8 cellular contexts compared by ENCODE assay signal in genomic region chr20:33992923-33993799, GRCh38. TPM values are rescaled to one million over a fixed set of nuclear protein-coding genes. Genes with fewer than 3 reads are reported as not detected.
DNase-seq lines count a peak whose midpoint lies in the region; ATAC-seq and TF ChIP-seq lines count a peak whose summit lies in the region.

No MANE protein-coding gene starts in this region.

- peaks cover 0 to 4% (median 0%) of the 10 kb centered on the region in 6 donors for H3K36me3 ChIP-seq in spleen

- TF ChIP-seq CTCF in AG10803 (conservative IDR thresholded peaks at IDR 0.05; ENCODE audit: low read length) (no peak), spleen (IDR thresholded peaks at IDR 0.05 in 8 of 11, conservative IDR thresholded peaks at IDR 0.05 in 3 of 11) (peak in 3 of 11 experiments; percentile 13 to 42 (median 26))

- H3K4me3 ChIP-seq in AG10803 (ENCODE audit: low read length) (peak overlapping the region; percentile 91), spleen (peak overlapping the region; percentile 69 to 99 (median 95))

- TF ChIP-seq POLR2A in spleen (IDR thresholded peaks at IDR 0.05) = peak in 1 of 3 donors; percentile 21

- H3K9me3 Mint-ChIP-seq in central memory CD8-positive, alpha-beta T cell = no peaks in the 10 kb centered on the region

- 0 to 1% (median 0%) methylated on average over 42 to 49 of the region's 49 CpGs for WGBS in spleen, 5 donors

- H3K27me3 ChIP-seq in spleen (replicated peaks in 1 of 7) = no peaks in the 10 kb centered on the region

- H3K4me3 Mint-ChIP-seq in central memory CD8-positive, alpha-beta T cell = peak overlapping the region; percentile 91

- intact Hi-C loops in spleen (cut with DNase I; ENCODE audit: low total_unique reads) = loop anchor here (5.0 kb wide), 1 partner anchor 119 kb away; the partner anchor contains the start of gene EIF2S2

- ATAC-seq in GM19035 (IDR thresholded peaks at IDR 0.05; ENCODE audit: unreplicated experiment) = peak; percentile 76
- peak; percentile 70 for ATAC-seq in HG03342 (IDR thresholded peaks at IDR 0.05; ENCODE audit: unreplicated experiment)
- ATAC-seq in central memory CD8-positive, alpha-beta T cell (replicated peaks; ENCODE audit: extremely low read depth, poor library complexity, severe bottlenecking) = peak; percentile 81

- H3K27me3 Mint-ChIP-seq in central memory CD8-positive, alpha-beta T cell = no peaks in the 10 kb centered on the region

- peak overlapping the region; percentile 87 to 100 (median 97) for H3K27ac ChIP-seq in spleen

- H3K9me3 ChIP-seq in spleen = no peaks in the 10 kb centered on the region

- peak; percentile 99 for DNase-seq in AG10803 (ENCODE audit: low read depth)
- peak; percentile 100 for DNase-seq in NCI-H345 treated with DMSO at 0.1 percent for 48 hours (lab: John Stamatoyannopoulos, UW; ENCODE audit: unreplicated experiment)
- peak; percentile 98 for DNase-seq in activated CD4-positive, CD25-positive, alpha-beta regulatory T cell treated with anti-CD3 and anti-CD28 coated beads, Interleukin-2, amount 50 U/mL, for 16 hours (ENCODE audit: low read depth, low spot score)
- peak; percentile 99 for DNase-seq in central memory CD8-positive, alpha-beta T cell (ENCODE audit: low spot score in 2 of 2)
- DNase-seq in inferior parietal cortex (ENCODE audit: extremely low spot score) = peak; percentile 96
- DNase-seq in spleen = peak; percentile 100

- H3K4me1 Mint-ChIP-seq in central memory CD8-positive, alpha-beta T cell = peaks cover 53% of the 10 kb centered on the region

- peaks cover 18 to 60% (median 53%) of the 10 kb centered on the region in 6 donors for H3K4me1 ChIP-seq in spleen

- H3K27ac Mint-ChIP-seq in central memory CD8-positive, alpha-beta T cell (ENCODE audit: low read depth) = peak overlapping the region; percentile 94

- peaks cover 22% of the 10 kb centered on the region for H3K36me3 Mint-ChIP-seq in central memory CD8-positive, alpha-beta T cell (ENCODE audit: insufficient read depth)

RNA-seq across cellular contexts. Expression of gene RALY, which starts 0.6 kb away (rescaled TPM):
- total RNA-seq in spleen = 100 to 1,000 TPM in 2 of 7 donors, 10 to 100 TPM in 5; 72.9 to 107 (median 99.5) TPM
- 100 to 1,000 TPM in 2 of 3 donors, 10 to 100 TPM in 1; 91.4 to 133 (median 120) TPM for polyA plus RNA-seq in spleen

Comparison
In these comparisons a context has a peak if more than half of its experiments do, and no peak if none do; other contexts are left out.
1. Peak in every context shown above with its lines: DNase-seq, ATAC-seq, H3K4me3 ChIP-seq and H3K27ac ChIP-seq.